ENCODE assay signal across 1 cellular context in the genomic region with DNA sequence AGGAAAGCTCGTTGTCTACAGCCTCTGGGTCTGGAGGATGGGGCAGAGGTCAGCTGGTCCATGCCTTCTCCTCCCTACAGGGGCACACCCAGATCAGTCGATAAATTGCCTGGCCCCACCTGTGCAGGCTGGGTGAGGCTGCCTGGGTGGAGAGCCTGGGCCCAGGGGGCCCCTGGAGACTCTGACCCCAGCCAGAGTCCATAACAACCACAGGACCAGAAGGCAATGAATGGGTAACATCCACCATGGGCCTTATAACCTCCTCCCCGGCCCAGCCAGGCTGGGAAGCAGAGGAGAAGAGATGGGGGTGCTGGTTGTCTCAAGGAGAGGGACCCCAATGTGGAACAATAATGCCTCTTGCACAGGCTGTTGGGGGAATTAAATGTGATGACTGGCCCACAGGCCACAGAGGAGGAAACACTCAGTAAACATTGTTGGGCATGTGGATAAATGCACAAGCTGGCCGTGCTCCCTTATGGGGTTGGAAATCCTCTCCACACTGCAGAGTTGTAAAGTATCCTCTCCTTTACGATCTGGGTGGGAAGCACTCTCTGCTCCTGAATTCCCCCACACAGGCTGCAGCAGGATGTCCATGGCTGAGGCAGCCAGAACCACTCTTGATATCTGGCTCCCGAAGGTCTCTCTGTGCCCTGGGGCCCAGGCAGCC.
TF ChIP-seq lines count a peak whose summit lies in the region.

No MANE protein-coding gene starts in this region.

TF ChIP-seq in HepG2, 621 proteins besides CTCF, POLR2A, EP300 and RAD21 (continued from another document and continues in another):
- TF ChIP-seq, protein P1, sequence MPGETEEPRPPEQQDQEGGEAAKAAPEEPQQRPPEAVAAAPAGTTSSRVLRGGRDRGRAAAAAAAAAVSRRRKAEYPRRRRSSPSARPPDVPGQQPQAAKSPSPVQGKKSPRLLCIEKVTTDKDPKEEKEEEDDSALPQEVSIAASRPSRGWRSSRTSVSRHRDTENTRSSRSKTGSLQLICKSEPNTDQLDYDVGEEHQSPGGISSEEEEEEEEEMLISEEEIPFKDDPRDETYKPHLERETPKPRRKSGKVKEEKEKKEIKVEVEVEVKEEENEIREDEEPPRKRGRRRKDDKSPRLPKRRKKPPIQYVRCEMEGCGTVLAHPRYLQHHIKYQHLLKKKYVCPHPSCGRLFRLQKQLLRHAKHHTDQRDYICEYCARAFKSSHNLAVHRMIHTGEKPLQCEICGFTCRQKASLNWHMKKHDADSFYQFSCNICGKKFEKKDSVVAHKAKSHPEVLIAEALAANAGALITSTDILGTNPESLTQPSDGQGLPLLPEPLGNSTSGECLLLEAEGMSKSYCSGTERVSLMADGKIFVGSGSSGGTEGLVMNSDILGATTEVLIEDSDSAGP (CRISPR knock-in tag; IDR thresholded peaks at IDR 0.05; ENCODE audit: borderline replicate concordance), result no peak
- TF ChIP-seq TOPORS (CRISPR knock-in tag; IDR thresholded peaks at IDR 0.05) (no peak), HDAC6 (IDR thresholded peaks at IDR 0.05; ENCODE audit: low read depth, low read length) (no peak), ARNT2 (CRISPR knock-in tag; IDR thresholded peaks at IDR 0.05; ENCODE audit: low read depth) (no peak), STAG1 (CRISPR knock-in tag; IDR thresholded peaks at IDR 0.05) (no peak), BRCA1 (CRISPR knock-in tag; IDR thresholded peaks at IDR 0.05) (no peak), FOXK2 (IDR thresholded peaks at IDR 0.05) (no peak), TSC22D2 (CRISPR knock-in tag; IDR thresholded peaks at IDR 0.05; ENCODE audit: borderline replicate concordance) (no peak), ZEB1 (IDR thresholded peaks at IDR 0.05; ENCODE audit: insufficient replicate concordance, low read depth) (peak; percentile 55), ZNF547 (CRISPR knock-in tag; IDR thresholded peaks at IDR 0.05) (no peak), KDM4B (CRISPR knock-in tag; IDR thresholded peaks at IDR 0.05) (no peak), ZNF101 (CRISPR knock-in tag; IDR thresholded peaks at IDR 0.05; ENCODE audit: borderline replicate concordance, low read depth) (no peak), ATF7 (IDR thresholded peaks at IDR 0.05) (no peak), ATF7 (CRISPR knock-in tag; IDR thresholded peaks at IDR 0.05) (no peak), ZNF784 (CRISPR knock-in tag; IDR thresholded peaks at IDR 0.05; ENCODE audit: borderline replicate concordance) (no peak), ZNF350 (CRISPR knock-in tag; IDR thresholded peaks at IDR 0.05; ENCODE audit: borderline replicate concordance, low read depth) (no peak), ZNF652 (CRISPR knock-in tag; IDR thresholded peaks at IDR 0.05; ENCODE audit: borderline replicate concordance, low read depth) (no peak), ZBTB33 (CRISPR knock-in tag; IDR thresholded peaks at IDR 0.05) (no peak), MEF2D (CRISPR knock-in tag; IDR thresholded peaks at IDR 0.05) (0 out of 2 replicates have a peak, but pooled peaks have one; percentile 25), CBX5 (CRISPR knock-in tag; IDR thresholded peaks at IDR 0.05; ENCODE audit: borderline replicate concordance) (no peak), ATM (IDR thresholded peaks at IDR 0.05; ENCODE audit: borderline replicate concordance) (no peak), NCOA1 (CRISPR knock-in tag; IDR thresholded peaks at IDR 0.05) (no peak), SRSF4 (IDR thresholded peaks at IDR 0.05; ENCODE audit: low read depth, low read length, poor library complexity, severe bottlenecking) (no peak), MBNL3 (CRISPR knock-in tag; conservative IDR thresholded peaks at IDR 0.05) (no peak), ZSCAN21 (CRISPR knock-in tag; IDR thresholded peaks at IDR 0.05; ENCODE audit: borderline replicate concordance) (no peak), ZNF567 (CRISPR knock-in tag; IDR thresholded peaks at IDR 0.05; ENCODE audit: borderline replicate concordance) (no peak), NFE2L2 (IDR thresholded peaks at IDR 0.05; ENCODE audit: low read length) (no peak), MAZ (IDR thresholded peaks at IDR 0.05; ENCODE audit: borderline replicate concordance, low read depth, low read length) (no peak), MAZ (CRISPR knock-in tag; IDR thresholded peaks at IDR 0.05; ENCODE audit: low read depth) (no peak), ZNF800 (CRISPR knock-in tag; IDR thresholded peaks at IDR 0.05) (no peak), THAP7 (CRISPR knock-in tag; IDR thresholded peaks at IDR 0.05) (no peak), HOXD1 (CRISPR knock-in tag; IDR thresholded peaks at IDR 0.05) (no peak), JUN (CRISPR knock-in tag; IDR thresholded peaks at IDR 0.05) (0 out of 2 replicates have a peak, but pooled peaks have one; percentile 25), DMAP1 (CRISPR knock-in tag; IDR thresholded peaks at IDR 0.05) (no peak), ZNF577 (CRISPR knock-in tag; IDR thresholded peaks at IDR 0.05; ENCODE audit: borderline replicate concordance, low read depth) (no peak), ZNF879 (CRISPR knock-in tag; IDR thresholded peaks at IDR 0.05) (no peak), ZNF546 (CRISPR knock-in tag; conservative IDR thresholded peaks at IDR 0.05) (no peak)
- TF ChIP-seq, protein P2, sequence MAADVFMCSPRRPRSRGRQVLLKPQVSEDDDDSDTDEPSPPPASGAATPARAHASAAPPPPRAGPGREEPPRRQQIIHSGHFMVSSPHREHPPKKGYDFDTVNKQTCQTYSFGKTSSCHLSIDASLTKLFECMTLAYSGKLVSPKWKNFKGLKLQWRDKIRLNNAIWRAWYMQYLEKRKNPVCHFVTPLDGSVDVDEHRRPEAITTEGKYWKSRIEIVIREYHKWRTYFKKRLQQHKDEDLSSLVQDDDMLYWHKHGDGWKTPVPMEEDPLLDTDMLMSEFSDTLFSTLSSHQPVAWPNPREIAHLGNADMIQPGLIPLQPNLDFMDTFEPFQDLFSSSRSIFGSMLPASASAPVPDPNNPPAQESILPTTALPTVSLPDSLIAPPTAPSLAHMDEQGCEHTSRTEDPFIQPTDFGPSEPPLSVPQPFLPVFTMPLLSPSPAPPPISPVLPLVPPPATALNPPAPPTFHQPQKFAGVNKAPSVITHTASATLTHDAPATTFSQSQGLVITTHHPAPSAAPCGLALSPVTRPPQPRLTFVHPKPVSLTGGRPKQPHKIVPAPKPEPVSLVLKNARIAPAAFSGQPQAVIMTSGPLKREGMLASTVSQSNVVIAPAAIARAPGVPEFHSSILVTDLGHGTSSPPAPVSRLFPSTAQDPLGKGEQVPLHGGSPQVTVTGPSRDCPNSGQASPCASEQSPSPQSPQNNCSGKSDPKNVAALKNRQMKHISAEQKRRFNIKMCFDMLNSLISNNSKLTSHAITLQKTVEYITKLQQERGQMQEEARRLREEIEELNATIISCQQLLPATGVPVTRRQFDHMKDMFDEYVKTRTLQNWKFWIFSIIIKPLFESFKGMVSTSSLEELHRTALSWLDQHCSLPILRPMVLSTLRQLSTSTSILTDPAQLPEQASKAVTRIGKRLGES (CRISPR knock-in tag; IDR thresholded peaks at IDR 0.05; ENCODE audit: borderline replicate concordance), result no peak
- TF ChIP-seq, protein P3, sequence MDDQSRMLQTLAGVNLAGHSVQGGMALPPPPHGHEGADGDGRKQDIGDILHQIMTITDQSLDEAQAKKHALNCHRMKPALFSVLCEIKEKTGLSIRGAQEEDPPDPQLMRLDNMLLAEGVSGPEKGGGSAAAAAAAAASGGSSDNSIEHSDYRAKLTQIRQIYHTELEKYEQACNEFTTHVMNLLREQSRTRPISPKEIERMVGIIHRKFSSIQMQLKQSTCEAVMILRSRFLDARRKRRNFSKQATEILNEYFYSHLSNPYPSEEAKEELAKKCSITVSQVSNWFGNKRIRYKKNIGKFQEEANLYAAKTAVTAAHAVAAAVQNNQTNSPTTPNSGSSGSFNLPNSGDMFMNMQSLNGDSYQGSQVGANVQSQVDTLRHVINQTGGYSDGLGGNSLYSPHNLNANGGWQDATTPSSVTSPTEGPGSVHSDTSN (CRISPR knock-in tag; IDR thresholded peaks at IDR 0.05; ENCODE audit: borderline replicate concordance), result no peak
- TF ChIP-seq, protein P4, sequence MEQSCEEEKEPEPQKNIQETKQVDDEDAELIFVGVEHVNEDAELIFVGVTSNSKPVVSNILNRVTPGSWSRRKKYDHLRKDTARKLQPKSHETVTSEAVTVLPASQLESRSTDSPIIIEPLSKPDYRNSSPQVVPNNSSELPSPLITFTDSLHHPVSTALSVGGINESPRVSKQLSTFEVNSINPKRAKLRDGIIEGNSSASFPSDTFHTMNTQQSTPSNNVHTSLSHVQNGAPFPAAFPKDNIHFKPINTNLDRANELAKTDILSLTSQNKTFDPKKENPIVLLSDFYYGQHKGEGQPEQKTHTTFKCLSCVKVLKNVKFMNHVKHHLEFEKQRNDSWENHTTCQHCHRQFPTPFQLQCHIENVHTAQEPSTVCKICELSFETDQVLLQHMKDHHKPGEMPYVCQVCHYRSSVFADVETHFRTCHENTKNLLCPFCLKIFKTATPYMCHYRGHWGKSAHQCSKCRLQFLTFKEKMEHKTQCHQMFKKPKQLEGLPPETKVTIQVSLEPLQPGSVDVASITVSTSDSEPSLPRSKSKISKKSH (CRISPR knock-in tag; IDR thresholded peaks at IDR 0.05; ENCODE audit: borderline replicate concordance), result 0 out of 2 replicates have a peak, but pooled peaks have one; percentile 35
- TF ChIP-seq, protein P5, sequence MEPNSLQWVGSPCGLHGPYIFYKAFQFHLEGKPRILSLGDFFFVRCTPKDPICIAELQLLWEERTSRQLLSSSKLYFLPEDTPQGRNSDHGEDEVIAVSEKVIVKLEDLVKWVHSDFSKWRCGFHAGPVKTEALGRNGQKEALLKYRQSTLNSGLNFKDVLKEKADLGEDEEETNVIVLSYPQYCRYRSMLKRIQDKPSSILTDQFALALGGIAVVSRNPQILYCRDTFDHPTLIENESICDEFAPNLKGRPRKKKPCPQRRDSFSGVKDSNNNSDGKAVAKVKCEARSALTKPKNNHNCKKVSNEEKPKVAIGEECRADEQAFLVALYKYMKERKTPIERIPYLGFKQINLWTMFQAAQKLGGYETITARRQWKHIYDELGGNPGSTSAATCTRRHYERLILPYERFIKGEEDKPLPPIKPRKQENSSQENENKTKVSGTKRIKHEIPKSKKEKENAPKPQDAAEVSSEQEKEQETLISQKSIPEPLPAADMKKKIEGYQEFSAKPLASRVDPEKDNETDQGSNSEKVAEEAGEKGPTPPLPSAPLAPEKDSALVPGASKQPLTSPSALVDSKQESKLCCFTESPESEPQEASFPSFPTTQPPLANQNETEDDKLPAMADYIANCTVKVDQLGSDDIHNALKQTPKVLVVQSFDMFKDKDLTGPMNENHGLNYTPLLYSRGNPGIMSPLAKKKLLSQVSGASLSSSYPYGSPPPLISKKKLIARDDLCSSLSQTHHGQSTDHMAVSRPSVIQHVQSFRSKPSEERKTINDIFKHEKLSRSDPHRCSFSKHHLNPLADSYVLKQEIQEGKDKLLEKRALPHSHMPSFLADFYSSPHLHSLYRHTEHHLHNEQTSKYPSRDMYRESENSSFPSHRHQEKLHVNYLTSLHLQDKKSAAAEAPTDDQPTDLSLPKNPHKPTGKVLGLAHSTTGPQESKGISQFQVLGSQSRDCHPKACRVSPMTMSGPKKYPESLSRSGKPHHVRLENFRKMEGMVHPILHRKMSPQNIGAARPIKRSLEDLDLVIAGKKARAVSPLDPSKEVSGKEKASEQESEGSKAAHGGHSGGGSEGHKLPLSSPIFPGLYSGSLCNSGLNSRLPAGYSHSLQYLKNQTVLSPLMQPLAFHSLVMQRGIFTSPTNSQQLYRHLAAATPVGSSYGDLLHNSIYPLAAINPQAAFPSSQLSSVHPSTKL (CRISPR knock-in tag; IDR thresholded peaks at IDR 0.05), result no peak
- TF ChIP-seq, protein P6, sequence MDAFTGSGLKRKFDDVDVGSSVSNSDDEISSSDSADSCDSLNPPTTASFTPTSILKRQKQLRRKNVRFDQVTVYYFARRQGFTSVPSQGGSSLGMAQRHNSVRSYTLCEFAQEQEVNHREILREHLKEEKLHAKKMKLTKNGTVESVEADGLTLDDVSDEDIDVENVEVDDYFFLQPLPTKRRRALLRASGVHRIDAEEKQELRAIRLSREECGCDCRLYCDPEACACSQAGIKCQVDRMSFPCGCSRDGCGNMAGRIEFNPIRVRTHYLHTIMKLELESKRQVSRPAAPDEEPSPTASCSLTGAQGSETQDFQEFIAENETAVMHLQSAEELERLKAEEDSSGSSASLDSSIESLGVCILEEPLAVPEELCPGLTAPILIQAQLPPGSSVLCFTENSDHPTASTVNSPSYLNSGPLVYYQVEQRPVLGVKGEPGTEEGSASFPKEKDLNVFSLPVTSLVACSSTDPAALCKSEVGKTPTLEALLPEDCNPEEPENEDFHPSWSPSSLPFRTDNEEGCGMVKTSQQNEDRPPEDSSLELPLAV (CRISPR knock-in tag; conservative IDR thresholded peaks at IDR 0.05; ENCODE audit: low read depth), result no peak
